ENCODE assay signal across 1 cellular context in genomic region chr4:33998204-33998603, GRCh38.
TF ChIP-seq lines count a peak whose summit lies in the region.

No MANE protein-coding gene starts in this region.

TF ChIP-seq in H1, 55 proteins besides CTCF, POLR2A, EP300 and RAD21 (continued from another document):
- no peak for TF ChIP-seq NANOG (IDR thresholded peaks at IDR 0.05; ENCODE audit: insufficient read depth, low read depth, low read length, poor library complexity, severe bottlenecking)
- no peak for TF ChIP-seq NRF1 (IDR thresholded peaks at IDR 0.05; ENCODE audit: low read depth, low read length)
- no peak for TF ChIP-seq SP4 (IDR thresholded peaks at IDR 0.05; ENCODE audit: low read length)
- TF ChIP-seq ZNF274 (IDR thresholded peaks at IDR 0.05; ENCODE audit: borderline replicate concordance, extremely low read depth, low read length), result no peak
- TF ChIP-seq SUZ12 (IDR thresholded peaks at IDR 0.05; ENCODE audit: low read length), result no peak
- TF ChIP-seq TBP (IDR thresholded peaks at IDR 0.05; ENCODE audit: low read depth, low read length), result no peak
